16 cellular contexts compared by ENCODE assay signal in the genomic region with DNA sequence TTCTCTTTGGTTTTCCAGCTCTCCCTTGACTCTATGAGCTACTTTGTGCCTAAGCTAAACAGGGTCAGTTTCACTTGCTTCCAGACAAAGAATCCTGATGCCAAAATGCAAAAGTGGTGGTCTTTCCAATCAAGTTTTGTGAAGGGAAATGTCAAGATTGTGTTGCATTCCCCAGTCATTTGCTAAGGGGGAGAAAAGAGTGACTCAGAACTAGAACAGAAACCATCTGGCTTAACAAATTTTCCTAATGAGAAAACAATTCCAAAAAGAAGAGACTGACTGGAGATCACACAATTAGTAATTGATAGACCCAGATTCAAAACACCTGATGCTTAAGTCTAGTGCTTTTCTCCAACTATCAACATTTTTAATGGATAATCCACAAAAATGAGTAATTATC.
"Had no signal": no experiment of that assay in that cellular context is flagged by ENCODE, and none has a peak within 500 bp of the region (broad histone marks: within the 10 kb centered on the region; RNA-seq: fewer than 3 reads in every experiment).

No MANE protein-coding gene starts in this region.

- H3K9me3 ChIP-seq: gastrocnemius medialis, pancreas, thyroid gland, uterus had no signal

- H3K27ac Mint-ChIP-seq: activated CD4-positive, alpha-beta memory T cell treated with anti-CD3 and anti-CD28 coated beads for 36 hours; activated naive CD4-positive, alpha-beta T cell treated with anti-CD3 and anti-CD28 coated beads, Interleukin-2, amount 50 U/mL, for 72 hours; endodermal cell had no signal

- H3K4me3 ChIP-seq: breast epithelium, gastrocnemius medialis, pancreas, skin epidermis, thyroid gland, uterus had no signal

- H3K27me3 ChIP-seq: breast epithelium, gastrocnemius medialis, pancreas, thyroid gland, uterus had no signal

- H3K4me1 Mint-ChIP-seq: endodermal cell, neural crest cell had no signal

- ATAC-seq: activated naive CD4-positive, alpha-beta T cell treated with anti-CD3 and anti-CD28 coated beads, Interleukin-2, amount 50 U/mL, for 72 hours; activated T-cell treated with anti-CD3 and anti-CD28 coated beads, Interleukin-2, amount 50 U/mL, for 4 hours; gastrocnemius medialis; pancreas had no signal

- FAIRE-seq: kidney, pancreas had no signal

- H3K36me3 Mint-ChIP-seq: activated CD4-positive, alpha-beta memory T cell treated with anti-CD3 and anti-CD28 coated beads for 36 hours had no signal

- DNase-seq: activated CD4-positive, alpha-beta memory T cell treated with anti-CD3 and anti-CD28 coated beads for 36 hours; activated CD4-positive, CD25-positive, alpha-beta regulatory T cell treated with anti-CD3 and anti-CD28 coated beads, Interleukin-2, amount 50 U/mL, for 72 hours; activated effector memory CD4-positive, alpha-beta T cell treated with anti-CD3 and anti-CD28 coated beads, Interleukin-2, amount 50 U/mL, for 16 hours; activated T-cell treated with anti-CD3 and anti-CD28 coated beads, Interleukin-2, amount 50 U/mL, for 4 hours; endodermal cell; erythroblast; gastrocnemius medialis; kidney; pancreas; T-helper 9 cell; thyroid gland; uterus had no signal

- H3K27ac ChIP-seq: breast epithelium, gastrocnemius medialis, pancreas, thyroid gland, uterus had no signal

- H3K27me3 Mint-ChIP-seq: activated CD4-positive, alpha-beta memory T cell treated with anti-CD3 and anti-CD28 coated beads for 36 hours had no signal

- H3K36me3 ChIP-seq: breast epithelium, gastrocnemius medialis, pancreas, thyroid gland, uterus had no signal

- H3K4me1 ChIP-seq: breast epithelium, gastrocnemius medialis, pancreas, thyroid gland, uterus had no signal

- H3K4me3 Mint-ChIP-seq: activated CD4-positive, alpha-beta memory T cell treated with anti-CD3 and anti-CD28 coated beads for 36 hours; activated T-cell treated with anti-CD3 and anti-CD28 coated beads, Interleukin-2, amount 50 U/mL, for 4 hours; endodermal cell; neural crest cell had no signal
